In genomic region chrX:111040377-111041017, GRCh38 we compare ENCODE assay signal across 13 cellular contexts. TPM values are rescaled to one million over a fixed set of nuclear protein-coding genes. Genes with fewer than 3 reads are reported as not detected.
DNase-seq lines count a peak whose midpoint lies in the region; ATAC-seq and TF ChIP-seq lines count a peak whose summit lies in the region.
"Had no signal": no experiment of that assay in that cellular context is flagged by ENCODE, and none has a peak within 500 bp of the region (broad histone marks: within the 10 kb centered on the region; RNA-seq: fewer than 3 reads in every experiment).

No MANE protein-coding gene starts in this region.

- H3K9me3 ChIP-seq in RWPE2 (ENCODE audit: severe bottlenecking) = no peaks in the 10 kb centered on the region
- H3K9me3 ChIP-seq: BLaER1, tibial nerve had no signal

- H3K27ac ChIP-seq in RWPE2 (ENCODE audit: poor library complexity, severe bottlenecking) = peak overlapping the region; percentile 96
- H3K27ac ChIP-seq: BLaER1, tibial nerve had no signal

- peaks cover 26% of the 10 kb centered on the region for H3K4me1 ChIP-seq in RWPE2 (ENCODE audit: insufficient read depth, poor library complexity, severe bottlenecking)
- H3K4me1 ChIP-seq: BLaER1, tibial nerve had no signal

- H3K36me3 ChIP-seq in RWPE2 (ENCODE audit: low read depth) = no peaks in the 10 kb centered on the region
- H3K36me3 ChIP-seq: BLaER1, tibial nerve had no signal

- H3K27me3 ChIP-seq in RWPE2 (ENCODE audit: insufficient read depth, poor library complexity, severe bottlenecking) = no peaks in the 10 kb centered on the region

- no peaks in the 10 kb centered on the region for H3K9me3 Mint-ChIP-seq in type B pancreatic cell
- H3K9me3 Mint-ChIP-seq in activated T-helper 1 cell treated with anti-CD3 and anti-CD28 coated beads, Interleukin-12 subunit alpha, Interleukin-12 subunit beta, Interleukin-2, Interleukin-4 antibody, amounts not matched to agents 30 ng/mL and 10 ng/mL and 1 ng/mL, durations not matched to agents 14 hours and 24 hours and 36 hours = no peaks in the 10 kb centered on the region
- H3K9me3 Mint-ChIP-seq: memory B cell had no signal

- intact Hi-C loops in activated T-helper 1 cell treated with anti-CD3 and anti-CD28 coated beads, Interleukin-12 subunit alpha, Interleukin-12 subunit beta, Interleukin-2, Interleukin-4 antibody, amounts not matched to agents 30 ng/mL and 10 ng/mL and 1 ng/mL, durations not matched to agents 14 hours and 24 hours and 36 hours (cut with micrococcal nuclease) = no loop called here

- TF ChIP-seq CTCF in RWPE2 (IDR thresholded peaks at IDR 0.05; ENCODE audit: poor library complexity, severe bottlenecking) (no peak), type B pancreatic cell (conservative IDR thresholded peaks at IDR 0.05) (no peak)

- DNase-seq in EH (ENCODE audit: low read depth) = peak; percentile 0
- no peak for DNase-seq in RWPE2 (ENCODE audit: low spot score)
- DNase-seq in iris pigment epithelial cell (ENCODE audit: low read depth) = peak; percentile 57
- DNase-seq in activated naive CD4-positive, alpha-beta T cell (lab: John Stamatoyannopoulos, UW) = no peak
- no peak for DNase-seq in type B pancreatic cell (ENCODE audit: extremely low spot score, unreplicated experiment)
- DNase-seq in activated T-helper 1 cell treated with anti-CD3 and anti-CD28 coated beads, Interleukin-12 subunit alpha, Interleukin-12 subunit beta, Interleukin-2, Interleukin-4 antibody, amounts not matched to agents 30 ng/mL and 10 ng/mL and 1 ng/mL, durations not matched to agents 14 hours and 24 hours and 36 hours (ENCODE audit: low spot score) = no peak
- DNase-seq in activated CD4-positive, alpha-beta T cell treated with anti-CD3 and anti-CD28 coated beads for 4 hours = no peak
- DNase-seq: glutamatergic neuron; NK-92 treated with Interleukin-12 subunit alpha and Interleukin-12 subunit beta, amount 100 ng/mL, for 24 hours had no signal

- peaks cover 3% of the 10 kb centered on the region for H3K4me1 Mint-ChIP-seq in type B pancreatic cell (ENCODE audit: unreplicated experiment)
- H3K4me1 Mint-ChIP-seq in activated T-helper 1 cell treated with anti-CD3 and anti-CD28 coated beads, Interleukin-12 subunit alpha, Interleukin-12 subunit beta, Interleukin-2, Interleukin-4 antibody, amounts not matched to agents 30 ng/mL and 10 ng/mL and 1 ng/mL, durations not matched to agents 14 hours and 24 hours and 36 hours (ENCODE audit: low read depth) = no peaks in the 10 kb centered on the region
- H3K4me1 Mint-ChIP-seq: memory B cell had no signal

- peak; percentile 41 for ATAC-seq in HG02970 (IDR thresholded peaks at IDR 0.05; ENCODE audit: low FRiP score, unreplicated experiment)
- peak; percentile 88 for ATAC-seq in RWPE2 (ENCODE audit: low read depth)

- no peak overlapping the region for H3K4me3 Mint-ChIP-seq in type B pancreatic cell
- H3K4me3 Mint-ChIP-seq in activated T-helper 1 cell treated with anti-CD3 and anti-CD28 coated beads, Interleukin-12 subunit alpha, Interleukin-12 subunit beta, Interleukin-2, Interleukin-4 antibody, amounts not matched to agents 30 ng/mL and 10 ng/mL and 1 ng/mL, durations not matched to agents 14 hours and 24 hours and 36 hours = no peak overlapping the region
- H3K4me3 Mint-ChIP-seq: memory B cell had no signal

- H3K36me3 Mint-ChIP-seq in type B pancreatic cell = no peaks in the 10 kb centered on the region
- no peaks in the 10 kb centered on the region for H3K36me3 Mint-ChIP-seq in activated T-helper 1 cell treated with anti-CD3 and anti-CD28 coated beads, Interleukin-12 subunit alpha, Interleukin-12 subunit beta, Interleukin-2, Interleukin-4 antibody, amounts not matched to agents 30 ng/mL and 10 ng/mL and 1 ng/mL, durations not matched to agents 14 hours and 24 hours and 36 hours (ENCODE audit: low read depth)
- H3K36me3 Mint-ChIP-seq: memory B cell had no signal

- no peaks in the 10 kb centered on the region for H3K27me3 Mint-ChIP-seq in type B pancreatic cell
- no peaks in the 10 kb centered on the region for H3K27me3 Mint-ChIP-seq in activated T-helper 1 cell treated with anti-CD3 and anti-CD28 coated beads, Interleukin-12 subunit alpha, Interleukin-12 subunit beta, Interleukin-2, Interleukin-4 antibody, amounts not matched to agents 30 ng/mL and 10 ng/mL and 1 ng/mL, durations not matched to agents 14 hours and 24 hours and 36 hours (ENCODE audit: insufficient read depth)
- H3K27me3 Mint-ChIP-seq: memory B cell had no signal

- no peak overlapping the region for H3K4me3 ChIP-seq in RWPE2 (ENCODE audit: severe bottlenecking)
- H3K4me3 ChIP-seq: BLaER1, tibial nerve had no signal

- H3K27ac Mint-ChIP-seq in type B pancreatic cell = no peak overlapping the region
- no peak overlapping the region for H3K27ac Mint-ChIP-seq in activated T-helper 1 cell treated with anti-CD3 and anti-CD28 coated beads, Interleukin-12 subunit alpha, Interleukin-12 subunit beta, Interleukin-2, Interleukin-4 antibody, amounts not matched to agents 30 ng/mL and 10 ng/mL and 1 ng/mL, durations not matched to agents 14 hours and 24 hours and 36 hours
- H3K27ac Mint-ChIP-seq: memory B cell had no signal

RNA-seq across cellular contexts. Expression of gene PAK3, which starts 55.5 kb away (rescaled TPM):
- 4.8 and 10.8 TPM in 2 replicates for total RNA-seq in type B pancreatic cell (ENCODE audit: low replicate concordance)
- total RNA-seq in activated T-helper 1 cell treated with anti-CD3 and anti-CD28 coated beads, Interleukin-12 subunit alpha, Interleukin-12 subunit beta, Interleukin-2, Interleukin-4 antibody, amounts not matched to agents 30 ng/mL and 10 ng/mL and 1 ng/mL, durations not matched to agents 14 hours and 24 hours and 36 hours = 0.03 TPM in 1 of 2 replicates, not detected in the other

Comparison
In these comparisons a context has a peak if more than half of its experiments do, and no peak if none do; other contexts are left out.
1. DNase-seq: peak in EH (single experiment) and iris pigment epithelial cell (single experiment); none in RWPE2 (single experiment), activated naive CD4-positive, alpha-beta T cell (0 of 4), type B pancreatic cell (single experiment), activated T-helper 1 cell treated with anti-CD3 and anti-CD28 coated beads, Interleukin-12 subunit alpha, Interleukin-12 subunit beta, Interleukin-2, Interleukin-4 antibody, amounts not matched to agents 30 ng/mL and 10 ng/mL and 1 ng/mL, durations not matched to agents 14 hours and 24 hours and 36 hours (single experiment) and activated CD4-positive, alpha-beta T cell treated with anti-CD3 and anti-CD28 coated beads for 4 hours (0 of 2).